ENCODE assay signal across 28 cellular contexts in the genomic region with DNA sequence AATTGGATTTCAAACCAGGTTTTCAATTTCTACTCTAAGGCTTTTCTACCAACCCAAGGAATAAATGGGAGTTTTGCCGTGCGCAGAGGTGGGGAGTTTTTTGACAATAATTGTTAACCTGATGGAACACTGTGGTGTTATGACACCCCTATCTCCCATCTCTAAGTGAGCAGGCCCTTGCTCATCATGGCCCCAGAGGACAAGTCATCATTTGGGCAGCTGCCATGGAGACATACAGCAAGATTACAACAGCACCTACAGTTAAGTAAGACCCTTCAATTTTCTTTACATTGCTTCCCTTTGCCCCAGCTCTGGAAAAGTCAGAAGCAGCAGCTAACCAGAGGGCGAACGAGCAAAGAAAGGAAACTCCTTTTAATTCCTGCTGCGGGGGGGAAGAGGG. TPM values are rescaled to one million over a fixed set of nuclear protein-coding genes. Genes with fewer than 3 reads are reported as not detected.
"Had no signal": no experiment of that assay in that cellular context is flagged by ENCODE, and none has a peak within 500 bp of the region (broad histone marks: within the 10 kb centered on the region; RNA-seq: fewer than 3 reads in every experiment).

No MANE protein-coding gene starts in this region.

- H3K36me3 Mint-ChIP-seq: activated CD4-positive, alpha-beta memory T cell treated with anti-CD3 and anti-CD28 coated beads for 36 hours; activated naive CD4-positive, alpha-beta T cell treated with anti-CD3 and anti-CD28 coated beads, Interleukin-2, amount 10 ng/mL, durations not matched to agents 7 days and 5 days; activated naive CD8-positive, alpha-beta T cell treated with anti-CD3 and anti-CD28 coated beads for 36 hours had no signal

- H3K27ac ChIP-seq: Peyer's patch had no signal

- H3K36me3 ChIP-seq: Peyer's patch had no signal

- H3K4me3 Mint-ChIP-seq: activated B cell treated with CpG ODN at 0.5 μM for 24 hours; activated CD4-positive, alpha-beta memory T cell treated with anti-CD3 and anti-CD28 coated beads for 36 hours; activated CD4-positive, alpha-beta T cell treated with anti-CD3 and anti-CD28 coated beads, Interleukin-2, amount 10 ng/mL, durations not matched to agents 7 days and 5 days; activated naive CD4-positive, alpha-beta T cell treated with anti-CD3 and anti-CD28 coated beads, Interleukin-2, amount 10 ng/mL, durations not matched to agents 7 days and 5 days; activated naive CD8-positive, alpha-beta T cell treated with anti-CD3 and anti-CD28 coated beads for 36 hours; activated T-cell treated with anti-CD3 and anti-CD28 coated beads, Interleukin-2, amount 50 U/mL, for 4 hours; activated T-helper 17 cell treated with anti-CD3 and anti-CD28 coated beads, Interleukin-2, amount 50 U/mL, for 72 hours; T-helper 17 cell had no signal

- H3K27me3 ChIP-seq: Peyer's patch had no signal

- H3K4me1 ChIP-seq: Peyer's patch had no signal

- DNase-seq: activated B cell treated with CpG ODN at 0.5 μM for 24 hours; activated CD4-positive, alpha-beta memory T cell treated with anti-CD3 and anti-CD28 coated beads for 36 hours; activated CD4-positive, alpha-beta T cell treated with anti-CD3 and anti-CD28 coated beads for 1 hour; activated CD4-positive, alpha-beta T cell treated with anti-CD3 and anti-CD28 coated beads, Interleukin-2, amount 10 ng/mL, durations not matched to agents 7 days and 5 days; activated CD8-positive, alpha-beta memory T cell treated with anti-CD3 and anti-CD28 coated beads for 24 hours; activated gamma-delta T cell; activated naive CD4-positive, alpha-beta T cell treated with anti-CD3 and anti-CD28 coated beads, Interleukin-2, amount 10 ng/mL, durations not matched to agents 7 days and 5 days; activated naive CD8-positive, alpha-beta T cell treated with anti-CD3 and anti-CD28 coated beads for 36 hours; activated T-cell treated with anti-CD3 and anti-CD28 coated beads, Interleukin-2, amount 50 U/mL, for 4 hours; anterior cingulate cortex; central memory CD4-positive, alpha-beta T cell; Kasumi-1; KBM-7; NCI-H1092; NCI-H1417; NCI-H1930; NCI-H2171; NCI-H2227 treated with DMSO at 0.1 percent for 48 hours; NCI-H446 treated with DMSO at 0.1 percent for 48 hours; NCI-H524 treated with DMSO at 0.1 percent for 48 hours; NCI-H774; NK-92 treated with Interleukin-12 subunit alpha and Interleukin-12 subunit beta, amount 100 ng/mL, for 24 hours; OCI-M1; Peyer's patch; SIG-M5; T-helper 17 cell; T-helper 9 cell had no signal

- H3K9me3 ChIP-seq: Peyer's patch had no signal

- H3K9me3 Mint-ChIP-seq: activated B cell treated with CpG ODN at 0.5 μM for 24 hours; activated CD4-positive, alpha-beta memory T cell treated with anti-CD3 and anti-CD28 coated beads for 36 hours; activated CD4-positive, alpha-beta T cell treated with anti-CD3 and anti-CD28 coated beads, Interleukin-2, amount 10 ng/mL, durations not matched to agents 7 days and 5 days; activated naive CD4-positive, alpha-beta T cell treated with anti-CD3 and anti-CD28 coated beads, Interleukin-2, amount 10 ng/mL, durations not matched to agents 7 days and 5 days; activated naive CD8-positive, alpha-beta T cell treated with anti-CD3 and anti-CD28 coated beads for 36 hours; activated T-cell treated with anti-CD3 and anti-CD28 coated beads, Interleukin-2, amount 50 U/mL, for 4 hours; activated T-helper 17 cell treated with anti-CD3 and anti-CD28 coated beads, Interleukin-2, amount 50 U/mL, for 72 hours had no signal

- H3K27ac Mint-ChIP-seq: activated B cell treated with CpG ODN at 0.5 μM for 24 hours; activated CD4-positive, alpha-beta memory T cell treated with anti-CD3 and anti-CD28 coated beads for 36 hours; activated CD4-positive, alpha-beta T cell treated with anti-CD3 and anti-CD28 coated beads, Interleukin-2, amount 10 ng/mL, durations not matched to agents 7 days and 5 days; activated naive CD4-positive, alpha-beta T cell treated with anti-CD3 and anti-CD28 coated beads, Interleukin-2, amount 10 ng/mL, durations not matched to agents 7 days and 5 days; activated naive CD8-positive, alpha-beta T cell treated with anti-CD3 and anti-CD28 coated beads for 36 hours; activated T-helper 17 cell treated with anti-CD3 and anti-CD28 coated beads, Interleukin-2, amount 50 U/mL, for 72 hours; T-helper 17 cell had no signal

- H3K4me3 ChIP-seq: Peyer's patch had no signal

- H3K4me1 Mint-ChIP-seq: activated B cell treated with CpG ODN at 0.5 μM for 24 hours; activated CD4-positive, alpha-beta T cell treated with anti-CD3 and anti-CD28 coated beads, Interleukin-2, amount 10 ng/mL, durations not matched to agents 7 days and 5 days; activated naive CD4-positive, alpha-beta T cell treated with anti-CD3 and anti-CD28 coated beads, Interleukin-2, amount 10 ng/mL, durations not matched to agents 7 days and 5 days; activated naive CD8-positive, alpha-beta T cell treated with anti-CD3 and anti-CD28 coated beads for 36 hours; activated T-helper 17 cell treated with anti-CD3 and anti-CD28 coated beads, Interleukin-2, amount 50 U/mL, for 72 hours; T-helper 17 cell had no signal

- H3K27me3 Mint-ChIP-seq: activated B cell treated with CpG ODN at 0.5 μM for 24 hours; activated naive CD4-positive, alpha-beta T cell treated with anti-CD3 and anti-CD28 coated beads, Interleukin-2, amount 10 ng/mL, durations not matched to agents 7 days and 5 days had no signal

RNA-seq across cellular contexts. Expression of a gene that starts 54.3 kb away (rescaled TPM):
- total RNA-seq: activated B cell treated with CpG ODN at 0.5 μM for 24 hours; activated CD4-positive, alpha-beta memory T cell treated with anti-CD3 and anti-CD28 coated beads for 36 hours; activated CD4-positive, alpha-beta T cell treated with anti-CD3 and anti-CD28 coated beads, Interleukin-2, amount 10 ng/mL, durations not matched to agents 7 days and 5 days; activated naive CD8-positive, alpha-beta T cell treated with anti-CD3 and anti-CD28 coated beads for 36 hours; activated T-helper 17 cell treated with anti-CD3 and anti-CD28 coated beads, Interleukin-2, amount 50 U/mL, for 72 hours; T-helper 17 cell had no signal
